14 cellular contexts compared by ENCODE assay signal in genomic region chr9:18979367-18979766, GRCh38. TPM values are rescaled to one million over a fixed set of nuclear protein-coding genes. Genes with fewer than 3 reads are reported as not detected.
DNase-seq lines count a peak whose midpoint lies in the region; ATAC-seq and TF ChIP-seq lines count a peak whose summit lies in the region.
"Had no signal": no experiment of that assay in that cellular context is flagged by ENCODE, and none has a peak within 500 bp of the region (broad histone marks: within the 10 kb centered on the region; RNA-seq: fewer than 3 reads in every experiment).

No MANE protein-coding gene starts in this region.

- H3K27ac ChIP-seq in mammary epithelial cell (ENCODE audit: insufficient read depth, low read depth, low read length): no peak overlapping the region
- no peak overlapping the region for H3K27ac ChIP-seq in hepatocyte
- H3K27ac ChIP-seq: PC-9, vagina had no signal

- H3K9me2 ChIP-seq in hepatocyte (replicated peaks; ENCODE audit: insufficient read depth): no peaks in the 10 kb centered on the region

- H3K79me2 ChIP-seq in mammary epithelial cell (ENCODE audit: insufficient read depth, low read length): no peaks in the 10 kb centered on the region
- no peaks in the 10 kb centered on the region for H3K79me2 ChIP-seq in hepatocyte

- no peaks in the 10 kb centered on the region for H4K20me1 ChIP-seq in mammary epithelial cell (ENCODE audit: insufficient read depth, low read length)
- no peaks in the 10 kb centered on the region for H4K20me1 ChIP-seq in hepatocyte (ENCODE audit: insufficient read depth, poor library complexity, severe bottlenecking)

- H3K9me3 ChIP-seq in mammary epithelial cell (replicated peaks; ENCODE audit: insufficient read depth, low read length) (no peaks in the 10 kb centered on the region), hepatocyte (ENCODE audit: low read depth) (no peaks in the 10 kb centered on the region)
- H3K9me3 ChIP-seq: vagina had no signal

- H3K4me3 ChIP-seq in mammary epithelial cell (replicated peaks in 1 of 3; ENCODE audit: insufficient read depth in 1 of 3, low read depth in 2 of 3, low read length in 3 of 3) (no peak overlapping the region), hepatocyte (no peak overlapping the region)
- H3K4me3 ChIP-seq: PC-9, vagina had no signal

- DNase-seq in A172 (ENCODE audit: low spot score) (peak; percentile 23), HT1080 (ENCODE audit: low read depth) (peak; percentile 73), mammary epithelial cell (peak; percentile 21), hepatocyte (ENCODE audit: low spot score) (peak; percentile 27), iPS-NIHi11 (ENCODE audit: low spot score) (no peak)
- DNase-seq in activated naive CD4-positive, alpha-beta T cell treated with anti-CD3 and anti-CD28 coated beads, Interleukin-2, amount 50 U/mL, for 16 hours: no peak
- DNase-seq: activated CD4-positive, alpha-beta T cell treated with anti-CD3 and anti-CD28 coated beads, Interleukin-2, amount 50 U/mL, for 4 hours; activated gamma-delta T cell treated with Interleukin-2 at 50 U/mL for 16 hours; PC-9; T-helper 9 cell had no signal

- CTCF ChIA-PET in mammary epithelial cell (lab: Charles Lee; ENCODE audit: low non-redundant PET): no interaction called here

- no peak overlapping the region for H3K4me2 ChIP-seq in mammary epithelial cell (ENCODE audit: insufficient read depth, low read depth, low read length)
- no peak overlapping the region for H3K4me2 ChIP-seq in hepatocyte
- H3K4me2 ChIP-seq: PC-9 had no signal

- H2AFZ ChIP-seq in mammary epithelial cell (ENCODE audit: low read depth, low read length): no peak overlapping the region
- H2AFZ ChIP-seq in hepatocyte: no peak overlapping the region
- H2AFZ ChIP-seq: PC-9 had no signal

- no peak for ATAC-seq in HG02759 (IDR thresholded peaks at IDR 0.05; ENCODE audit: unreplicated experiment)
- ATAC-seq in HG02623 (IDR thresholded peaks at IDR 0.05; ENCODE audit: unreplicated experiment): no peak

- in situ Hi-C loops in mammary epithelial cell (cut with MboI; ENCODE audit: low sequenced_read_pairs in 2 of 2): no loop called here

- 41% methylated on average over 2 of the region's 2 CpGs for WGBS in mammary epithelial cell (ENCODE audit: low coverage, missing lambda C conversion rate)
- 80% methylated on average over 2 of the region's 2 CpGs for WGBS in hepatocyte (ENCODE audit: low lambda C conversion rate, missing lambda C conversion rate)

- H3K36me3 ChIP-seq in mammary epithelial cell (ENCODE audit: insufficient read depth, low read length) (no peaks in the 10 kb centered on the region), hepatocyte (replicated peaks; ENCODE audit: insufficient read depth, low read depth) (no peaks in the 10 kb centered on the region)
- H3K36me3 ChIP-seq: vagina had no signal

- intact Hi-C loops in mammary epithelial cell (cut with micrococcal nuclease): no loop called here

- dilution Hi-C loops in mammary epithelial cell (cut with HindIII; ENCODE audit: low sequenced_read_pairs): no loop called here

- H3K27me3 ChIP-seq in mammary epithelial cell (ENCODE audit: insufficient read depth, low read length) (no peaks in the 10 kb centered on the region), hepatocyte (no peaks in the 10 kb centered on the region)
- H3K27me3 ChIP-seq: vagina had no signal

- no peaks in the 10 kb centered on the region for H3K4me1 ChIP-seq in mammary epithelial cell (ENCODE audit: insufficient read depth, low read length)
- H3K4me1 ChIP-seq in hepatocyte (ENCODE audit: insufficient read depth): peaks cover 19% of the 10 kb centered on the region

- BruUV-seq in mammary epithelial cell (replicated peaks; lab: Mats Ljungman, UMichigan): no TSS peak

- H3K9ac ChIP-seq in mammary epithelial cell (ENCODE audit: insufficient read depth, low read length): no peak overlapping the region

- TF ChIP-seq CTCF in mammary epithelial cell (conservative IDR thresholded peaks at IDR 0.05 in 1 of 2, IDR thresholded peaks at IDR 0.05 in 1 of 2; ENCODE audit: extremely low read depth in 1 of 2, insufficient read depth in 1 of 2, low read depth in 1 of 2, low read length in 2 of 2) (no peak), hepatocyte (IDR thresholded peaks at IDR 0.05; ENCODE audit: poor library complexity) (no peak)

RNA-seq across cellular contexts. Expression of gene SAXO1, which starts 53.6 kb away (rescaled TPM):
- total RNA-seq in A172 (2014; rRNA removed; shearing (Covaris generic)): not detected in 2 replicates
- not detected in 2 replicates for total RNA-seq in HT1080 (2014; rRNA removed; shearing (Covaris generic))
- polyA plus RNA-seq in HT1080 (2015; cell fraction: cytosol; rRNA removed): not detected in 2 replicates
- polyA plus RNA-seq in HT1080 (2015; cell fraction: nucleus; rRNA removed): 0.01 TPM in 1 of 2 replicates, not detected in the other
- not detected for total RNA-seq in mammary epithelial cell
- not detected for polyA plus RNA-seq in mammary epithelial cell
- polyA minus RNA-seq in mammary epithelial cell: not detected
- not detected in 2 replicates for total RNA-seq in hepatocyte
- 0.04 and 0.17 TPM in 2 replicates for polyA plus RNA-seq in hepatocyte
- total RNA-seq: dermis microvascular lymphatic vessel endothelial cell, PC-9, vagina had no signal

Comparison
In these comparisons a context has a peak if more than half of its experiments do, and no peak if none do; other contexts are left out.
1. DNase-seq: peak in A172 (single experiment), HT1080 (single experiment), mammary epithelial cell (single experiment) and hepatocyte (single experiment); none in activated naive CD4-positive, alpha-beta T cell treated with anti-CD3 and anti-CD28 coated beads, Interleukin-2, amount 50 U/mL, for 16 hours (single experiment) and iPS-NIHi11 (single experiment).